Comparison of ENCODE assay signal across 1 cellular context in genomic region chr22:26852176-26852575, GRCh38.
TF ChIP-seq lines count a peak whose summit lies in the region.

No MANE protein-coding gene starts in this region.

TF ChIP-seq in WTC11, 78 proteins besides CTCF, POLR2A, EP300 and RAD21 (continued from another document):
- TF ChIP-seq E2F5 (CRISPR knock-in tag; IDR thresholded peaks at IDR 0.05), result no peak
- no peak for TF ChIP-seq ATF3 (CRISPR knock-in tag; conservative IDR thresholded peaks at IDR 0.05)
- TF ChIP-seq ZNF317 (CRISPR knock-in tag; IDR thresholded peaks at IDR 0.05; ENCODE audit: borderline replicate concordance, low read depth), result no peak
- TF ChIP-seq SOX15 (CRISPR knock-in tag; IDR thresholded peaks at IDR 0.05), result no peak
- 0 out of 2 replicates have a peak, but pooled peaks have one; percentile 57 for TF ChIP-seq NR3C1 (CRISPR knock-in tag; conservative IDR thresholded peaks at IDR 0.05; ENCODE audit: low read depth)
- TF ChIP-seq SP1 (CRISPR knock-in tag; conservative IDR thresholded peaks at IDR 0.05), result peak; percentile 77
- no peak for TF ChIP-seq E2F4 (CRISPR knock-in tag; IDR thresholded peaks at IDR 0.05; ENCODE audit: borderline replicate concordance, low read depth)
- TF ChIP-seq AR (CRISPR knock-in tag; IDR thresholded peaks at IDR 0.05), result no peak
- no peak for TF ChIP-seq CDX4 (CRISPR knock-in tag; IDR thresholded peaks at IDR 0.05; ENCODE audit: borderline replicate concordance)
- peak; percentile 71 for TF ChIP-seq TEAD4 (CRISPR knock-in tag; IDR thresholded peaks at IDR 0.05)
- TF ChIP-seq CREB1 (CRISPR knock-in tag; IDR thresholded peaks at IDR 0.05), result no peak
- peak; percentile 28; the same call in 1 of the 2 replicates for TF ChIP-seq NFE2L1 (CRISPR knock-in tag; IDR thresholded peaks at IDR 0.05)
- peak; percentile 57; the same call in 1 of the 2 replicates for TF ChIP-seq ZNF232 (CRISPR knock-in tag; IDR thresholded peaks at IDR 0.05)
- no peak for TF ChIP-seq CBFB (CRISPR knock-in tag; IDR thresholded peaks at IDR 0.05; ENCODE audit: low read depth)
- no peak for TF ChIP-seq MXD4 (CRISPR knock-in tag; IDR thresholded peaks at IDR 0.05; ENCODE audit: borderline replicate concordance)
- TF ChIP-seq ETV6 (CRISPR knock-in tag; IDR thresholded peaks at IDR 0.05), result peak; percentile 73
- peak; percentile 59; the same call in 1 of the 2 replicates for TF ChIP-seq MAX (CRISPR knock-in tag; IDR thresholded peaks at IDR 0.05)
- TF ChIP-seq RORB (CRISPR knock-in tag; IDR thresholded peaks at IDR 0.05), result no peak
- TF ChIP-seq TEAD1 (CRISPR knock-in tag; IDR thresholded peaks at IDR 0.05), result peak; percentile 89
- TF ChIP-seq AFF4 (CRISPR knock-in tag; IDR thresholded peaks at IDR 0.05; ENCODE audit: borderline replicate concordance), result no peak
- no peak for TF ChIP-seq FOXJ3 (CRISPR knock-in tag; IDR thresholded peaks at IDR 0.05; ENCODE audit: borderline replicate concordance)
- peak; percentile 67; the same call in 1 of the 2 replicates for TF ChIP-seq ZNF281 (CRISPR knock-in tag; IDR thresholded peaks at IDR 0.05)
- peak; percentile 59; the same call in 1 of the 2 replicates for TF ChIP-seq JUN (CRISPR knock-in tag; IDR thresholded peaks at IDR 0.05)
- peak; percentile 78; the same call in 1 of the 2 replicates for TF ChIP-seq SMAD3 (CRISPR knock-in tag; IDR thresholded peaks at IDR 0.05; ENCODE audit: borderline replicate concordance)
- no peak for TF ChIP-seq PRDM15 (CRISPR knock-in tag; IDR thresholded peaks at IDR 0.05)
- no peak for TF ChIP-seq ZNF396 (CRISPR knock-in tag; IDR thresholded peaks at IDR 0.05; ENCODE audit: borderline replicate concordance)
- 0 out of 2 replicates have a peak, but pooled peaks have one; percentile 65 for TF ChIP-seq IRF1 (CRISPR knock-in tag; IDR thresholded peaks at IDR 0.05)
- no peak for TF ChIP-seq GABPB1 (CRISPR knock-in tag; IDR thresholded peaks at IDR 0.05)
